In genomic region chr20:18477821-18478220, GRCh38 we compare ENCODE assay signal across 37 cellular contexts.
"Had no signal": no experiment of that assay in that cellular context is flagged by ENCODE, and none has a peak within 500 bp of the region (broad histone marks: within the 10 kb centered on the region; RNA-seq: fewer than 3 reads in every experiment).

No MANE protein-coding gene starts in this region.

- H3K27me3 ChIP-seq: adrenal gland, breast epithelium, cardiac muscle cell, esophagus muscularis mucosa, gastroesophageal sphincter, heart right ventricle had no signal

- ATAC-seq: activated CD4-positive, CD25-positive, alpha-beta regulatory T cell treated with anti-CD3 and anti-CD28 coated beads, Interleukin-2, amount 50 U/mL, for 24 hours; activated CD8-positive, alpha-beta T cell treated with anti-CD3 and anti-CD28 coated beads for 36 hours; activated naive CD8-positive, alpha-beta T cell treated with anti-CD3 and anti-CD28 coated beads, Interleukin-2, amount 50 U/mL, for 24 hours; effector memory CD8-positive, alpha-beta T cell; gastroesophageal sphincter; heart right ventricle; T-helper 17 cell had no signal

- H3K36me3 ChIP-seq: breast epithelium had no signal

- H3K4me1 Mint-ChIP-seq: activated B cell treated with CpG ODN at 0.5 μM for 24 hours; activated naive CD4-positive, alpha-beta T cell treated with anti-CD3 and anti-CD28 coated beads, Interleukin-2, amount 50 U/mL, for 24 hours; activated naive CD8-positive, alpha-beta T cell treated with anti-CD3 and anti-CD28 coated beads for 36 hours; activated naive CD8-positive, alpha-beta T cell treated with anti-CD3 and anti-CD28 coated beads, Interleukin-2, amount 50 U/mL, for 24 hours; brain; central memory CD8-positive, alpha-beta T cell had no signal

- H3K4me3 Mint-ChIP-seq: activated B cell treated with CpG ODN at 0.5 μM for 24 hours; activated CD8-positive, alpha-beta T cell treated with anti-CD3 and anti-CD28 coated beads for 36 hours; activated naive CD4-positive, alpha-beta T cell treated with anti-CD3 and anti-CD28 coated beads for 36 hours; activated naive CD4-positive, alpha-beta T cell treated with anti-CD3 and anti-CD28 coated beads, Interleukin-2, amount 50 U/mL, for 24 hours; activated naive CD8-positive, alpha-beta T cell treated with anti-CD3 and anti-CD28 coated beads for 36 hours; activated naive CD8-positive, alpha-beta T cell treated with anti-CD3 and anti-CD28 coated beads, Interleukin-2, amount 50 U/mL, for 24 hours; activated T-helper 1 cell treated with anti-CD3 and anti-CD28 coated beads, Interleukin-12 subunit alpha, Interleukin-12 subunit beta, Interleukin-2, Interleukin-4 antibody, amounts not matched to agents 30 ng/mL and 10 ng/mL and 1 ng/mL, durations not matched to agents 14 hours and 24 hours and 36 hours; brain; central memory CD8-positive, alpha-beta T cell; dendritic cell treated with granulocyte-macrophage colony-stimulating factor and Interleukin-4, amounts not matched to agents 40 ng/mL and 50 ng/mL, for 4 days; effector memory CD8-positive, alpha-beta T cell; T-helper 17 cell; T-helper 2 cell treated with Interferon-gamma antibody and Interleukin-4, amounts not matched to agents 5 μg/mL and 100 μg/mL, for 36 hours had no signal

- H3K27ac ChIP-seq: adrenal gland, breast epithelium, cardiac muscle cell, coronary artery, esophagus muscularis mucosa, gastroesophageal sphincter, heart right ventricle, WERI-Rb-1 had no signal

- H3K4me1 ChIP-seq: adrenal gland, breast epithelium, esophagus muscularis mucosa, gastroesophageal sphincter, heart right ventricle had no signal

- H3K27ac Mint-ChIP-seq: activated B cell treated with CpG ODN at 0.5 μM for 24 hours; activated CD8-positive, alpha-beta T cell treated with anti-CD3 and anti-CD28 coated beads for 36 hours; activated naive CD4-positive, alpha-beta T cell treated with anti-CD3 and anti-CD28 coated beads for 36 hours; activated naive CD4-positive, alpha-beta T cell treated with anti-CD3 and anti-CD28 coated beads, Interleukin-2, amount 50 U/mL, for 24 hours; activated naive CD8-positive, alpha-beta T cell treated with anti-CD3 and anti-CD28 coated beads for 36 hours; activated naive CD8-positive, alpha-beta T cell treated with anti-CD3 and anti-CD28 coated beads, Interleukin-2, amount 50 U/mL, for 24 hours; activated T-helper 1 cell treated with anti-CD3 and anti-CD28 coated beads, Interleukin-12 subunit alpha, Interleukin-12 subunit beta, Interleukin-2, Interleukin-4 antibody, amounts not matched to agents 30 ng/mL and 10 ng/mL and 1 ng/mL, durations not matched to agents 14 hours and 24 hours and 36 hours; activated T-helper 2 cell treated with anti-CD3 and anti-CD28 coated beads, Interferon-gamma antibody, Interleukin-2, Interleukin-4, amounts not matched to agents 10 μg/mL and 5 μg/mL and 100 μg/mL, durations not matched to agents 14 hours and 24 hours and 36 hours; brain; dendritic cell treated with granulocyte-macrophage colony-stimulating factor and Interleukin-4, amounts not matched to agents 40 ng/mL and 50 ng/mL, for 4 days; effector memory CD8-positive, alpha-beta T cell; T-helper 2 cell treated with Interferon-gamma antibody and Interleukin-4, amounts not matched to agents 5 μg/mL and 100 μg/mL, for 36 hours had no signal

- H3K9me3 Mint-ChIP-seq: activated B cell treated with CpG ODN at 0.5 μM for 24 hours; activated CD8-positive, alpha-beta T cell treated with anti-CD3 and anti-CD28 coated beads for 36 hours; activated naive CD4-positive, alpha-beta T cell treated with anti-CD3 and anti-CD28 coated beads for 36 hours; activated naive CD4-positive, alpha-beta T cell treated with anti-CD3 and anti-CD28 coated beads, Interleukin-2, amount 50 U/mL, for 24 hours; activated naive CD8-positive, alpha-beta T cell treated with anti-CD3 and anti-CD28 coated beads for 36 hours; activated naive CD8-positive, alpha-beta T cell treated with anti-CD3 and anti-CD28 coated beads, Interleukin-2, amount 50 U/mL, for 24 hours; activated T-helper 1 cell treated with anti-CD3 and anti-CD28 coated beads, Interleukin-12 subunit alpha, Interleukin-12 subunit beta, Interleukin-2, Interleukin-4 antibody, amounts not matched to agents 30 ng/mL and 10 ng/mL and 1 ng/mL, durations not matched to agents 14 hours and 24 hours and 36 hours; activated T-helper 2 cell treated with anti-CD3 and anti-CD28 coated beads, Interferon-gamma antibody, Interleukin-2, Interleukin-4, amounts not matched to agents 10 μg/mL and 5 μg/mL and 100 μg/mL, durations not matched to agents 14 hours and 24 hours and 36 hours; brain; central memory CD8-positive, alpha-beta T cell; dendritic cell treated with granulocyte-macrophage colony-stimulating factor and Interleukin-4, amounts not matched to agents 40 ng/mL and 50 ng/mL, for 4 days; effector memory CD8-positive, alpha-beta T cell; T-helper 2 cell treated with Interferon-gamma antibody and Interleukin-4, amounts not matched to agents 5 μg/mL and 100 μg/mL, for 36 hours had no signal

- H3K27me3 Mint-ChIP-seq: activated B cell treated with CpG ODN at 0.5 μM for 24 hours; activated CD8-positive, alpha-beta T cell treated with anti-CD3 and anti-CD28 coated beads for 36 hours; activated naive CD4-positive, alpha-beta T cell treated with anti-CD3 and anti-CD28 coated beads, Interleukin-2, amount 50 U/mL, for 24 hours; activated naive CD8-positive, alpha-beta T cell treated with anti-CD3 and anti-CD28 coated beads for 36 hours; activated naive CD8-positive, alpha-beta T cell treated with anti-CD3 and anti-CD28 coated beads, Interleukin-2, amount 50 U/mL, for 24 hours; brain; central memory CD8-positive, alpha-beta T cell; dendritic cell treated with granulocyte-macrophage colony-stimulating factor and Interleukin-4, amounts not matched to agents 40 ng/mL and 50 ng/mL, for 4 days; effector memory CD8-positive, alpha-beta T cell; T-helper 17 cell had no signal

- DNase-seq: activated B cell treated with CpG ODN at 0.5 μM for 24 hours; activated CD4-positive, alpha-beta T cell treated with anti-CD3 and anti-CD28 coated beads for 48 hours; activated CD4-positive, alpha-beta T cell treated with anti-CD3 and anti-CD28 coated beads, Interleukin-2, amount 50 U/mL, for 1 hour; activated CD4-positive, alpha-beta T cell treated with anti-CD3 and anti-CD28 coated beads, Interleukin-2, amount 50 U/mL, for 48 hours; activated CD8-positive, alpha-beta memory T cell treated with anti-CD3 and anti-CD28 coated beads for 24 hours; activated CD8-positive, alpha-beta T cell treated with anti-CD3 and anti-CD28 coated beads for 36 hours; activated effector memory CD4-positive, alpha-beta T cell treated with anti-CD3 and anti-CD28 coated beads, Interleukin-2, amount 50 U/mL, for 16 hours; activated naive CD4-positive, alpha-beta T cell treated with anti-CD3 and anti-CD28 coated beads for 36 hours; activated naive CD8-positive, alpha-beta T cell treated with anti-CD3 and anti-CD28 coated beads for 36 hours; activated naive CD8-positive, alpha-beta T cell treated with anti-CD3 and anti-CD28 coated beads, Interleukin-2, amount 50 U/mL, for 24 hours; activated T-cell treated with anti-CD3 and anti-CD28 coated beads, Interleukin-2, amount 50 U/mL, for 1 hour; activated T-cell treated with anti-CD3 and anti-CD28 coated beads, Interleukin-2, amount 50 U/mL, for 48 hours; adrenal gland; amygdala; aorta; effector CD4-positive, alpha-beta T cell; effector memory CD8-positive, alpha-beta T cell; erythroblast; foreskin melanocyte; heart right ventricle; T-helper 1 cell; T-helper 17 cell; T1000; WERI-Rb-1 had no signal

- H3K9me3 ChIP-seq: adrenal gland, breast epithelium, esophagus muscularis mucosa, gastroesophageal sphincter, heart right ventricle had no signal

- H3K4me3 ChIP-seq: adrenal gland, breast epithelium, cardiac muscle cell, coronary artery, esophagus muscularis mucosa, gastroesophageal sphincter, heart right ventricle had no signal
